ENCODE assay signal across 21 cellular contexts in genomic region chr6:71351190-71351589, GRCh38.
A peak's percentile ranks its signal among the peaks of the same experiment; 100 is the strongest.
DNase-seq lines count a peak whose midpoint lies in the region; ATAC-seq and TF ChIP-seq lines count a peak whose summit lies in the region.
"Had no signal": no experiment of that assay in that cellular context is flagged by ENCODE, and none has a peak within 500 bp of the region (broad histone marks: within the 10 kb centered on the region; RNA-seq: fewer than 3 reads in every experiment).

No MANE protein-coding gene starts in this region.

- H3K4me3 ChIP-seq in esophagus muscularis mucosa (no peak overlapping the region), osteoblast (ENCODE audit: insufficient read depth, low read length) (no peak overlapping the region), uterus (no peak overlapping the region)
- H3K4me3 ChIP-seq: lung had no signal

- H3K79me2 ChIP-seq in osteoblast (ENCODE audit: insufficient read depth, low read length): no peaks in the 10 kb centered on the region

- TF ChIP-seq POLR2A in esophagus muscularis mucosa (IDR thresholded peaks at IDR 0.05; ENCODE audit: low read depth): no peak
- TF ChIP-seq POLR2A in uterus (IDR thresholded peaks at IDR 0.05): no peak
- TF ChIP-seq POLR2A in GM18505 (IDR thresholded peaks at IDR 0.05; ENCODE audit: borderline replicate concordance, extremely low read depth, insufficient read depth, insufficient read length): no peak

- DNase-seq in left ventricle myocardium superior (no peak), left cardiac atrium (no peak), esophagus muscularis mucosa (ENCODE audit: extremely low spot score) (no peak), osteoblast (ENCODE audit: insufficient read length, low spot score, missing footprints) (no peak), uterus (no peak)
- DNase-seq: ACHN; activated CD4-positive, alpha-beta T cell treated with anti-CD3 and anti-CD28 coated beads, Interleukin-2, amount 10 ng/mL, durations not matched to agents 7 days and 5 days; activated CD8-positive, alpha-beta memory T cell treated with anti-CD3 and anti-CD28 coated beads, Interleukin-2, amount 50 U/mL, for 4 hours; activated gamma-delta T cell treated with Interleukin-2 at 50 U/mL for 16 hours; CD4-positive, CD25-positive, alpha-beta regulatory T cell; DMS153; endodermal cell; natural killer cell; NCI-H1930; stimulated activated CD4-positive, alpha-beta T cell treated with anti-CD3 and anti-CD28 coated beads, Interleukin-12 subunit alpha, Interleukin-12 subunit beta, amount 100 ng/mL, for 4 hours; trophoblast cell had no signal

- ATAC-seq in left ventricle myocardium superior: peak; percentile 18
- no peak for ATAC-seq in left cardiac atrium
- ATAC-seq in GM18505 (IDR thresholded peaks at IDR 0.05; ENCODE audit: unreplicated experiment): no peak
- ATAC-seq in GM19035 (IDR thresholded peaks at IDR 0.05; ENCODE audit: unreplicated experiment): no peak
- ATAC-seq in GM21390 (IDR thresholded peaks at IDR 0.05; ENCODE audit: unreplicated experiment): no peak
- ATAC-seq: natural killer cell had no signal

- H3K9me3 ChIP-seq in esophagus muscularis mucosa: peaks cover 0 to 3% (median 0%) of the 10 kb centered on the region in 4 donors
- H3K9me3 ChIP-seq in osteoblast (ENCODE audit: low read depth, low read length): no peaks in the 10 kb centered on the region
- H3K9me3 ChIP-seq in uterus: no peaks in the 10 kb centered on the region

- peaks cover 20 to 26% (median 22%) of the 10 kb centered on the region in 4 donors for H3K4me1 ChIP-seq in esophagus muscularis mucosa
- H3K4me1 ChIP-seq in osteoblast (ENCODE audit: insufficient read depth, low read length): peaks cover 19% of the 10 kb centered on the region
- peaks cover 0 to 5% of the 10 kb centered on the region in 2 donors for H3K4me1 ChIP-seq in uterus

- TF ChIP-seq CTCF in esophagus muscularis mucosa (IDR thresholded peaks at IDR 0.05) (no peak), osteoblast (IDR thresholded peaks at IDR 0.05; ENCODE audit: extremely low read depth, low read depth, low read length) (no peak), uterus (IDR thresholded peaks at IDR 0.05) (no peak)

- no peak overlapping the region for H3K4me2 ChIP-seq in osteoblast (ENCODE audit: insufficient read depth, low read length)

- no peaks in the 10 kb centered on the region for H3K36me3 ChIP-seq in esophagus muscularis mucosa
- no peaks in the 10 kb centered on the region for H3K36me3 ChIP-seq in osteoblast (ENCODE audit: insufficient read depth, low read length)
- no peaks in the 10 kb centered on the region for H3K36me3 ChIP-seq in uterus

- no peak for TF ChIP-seq EP300 in esophagus muscularis mucosa (IDR thresholded peaks at IDR 0.05)

- H3K27me3 ChIP-seq in esophagus muscularis mucosa (no peaks in the 10 kb centered on the region), osteoblast (ENCODE audit: insufficient read depth, low read length) (no peaks in the 10 kb centered on the region), uterus (no peaks in the 10 kb centered on the region)

- no peaks in the 10 kb centered on the region for H4K20me1 ChIP-seq in osteoblast (ENCODE audit: insufficient read depth, low read length)

- intact Hi-C loops in left ventricle myocardium superior (cut with micrococcal nuclease) (no loop called here), left cardiac atrium (cut with DNase I) (no loop called here), esophagus muscularis mucosa (cut with DNase I) (no loop called here), uterus (cut with DNase I; ENCODE audit: low total_unique reads) (no loop called here)

- H3K27ac ChIP-seq in esophagus muscularis mucosa (replicated peaks in 1 of 4): peak overlapping the region; percentile 50 to 79 (median 67)
- H3K27ac ChIP-seq in osteoblast (ENCODE audit: low read depth, low read length): peak overlapping the region; percentile 82
- H3K27ac ChIP-seq in uterus: peak overlapping the region; percentile 51 to 71
- H3K27ac ChIP-seq: RWPE1 had no signal

- peak overlapping the region; percentile 28 for H2AFZ ChIP-seq in osteoblast (ENCODE audit: low read length)
